1 cellular context compared by ENCODE assay signal in the genomic region with DNA sequence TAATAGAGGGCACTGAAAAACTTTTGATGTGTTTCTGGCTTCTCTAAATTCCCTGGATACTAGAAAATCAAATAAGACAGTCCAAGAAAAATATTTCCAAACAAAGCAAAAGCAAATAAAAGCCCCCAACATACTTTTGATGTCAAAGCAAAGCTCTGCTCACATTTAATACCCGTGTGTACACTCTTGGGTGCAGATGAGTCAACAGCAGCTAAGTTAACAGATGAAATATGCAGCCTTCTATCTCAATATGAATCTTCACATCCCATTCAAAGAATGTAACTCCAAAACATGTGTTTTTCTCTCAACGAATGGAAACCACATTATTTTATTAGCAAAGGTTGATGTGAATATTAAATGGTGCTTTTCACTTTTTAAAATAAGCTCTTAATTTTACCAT.
A peak's percentile ranks its signal among the peaks of the same experiment; 100 is the strongest.
TF ChIP-seq lines count a peak whose summit lies in the region.

No MANE protein-coding gene starts in this region.

TF ChIP-seq in HepG2, 621 proteins besides CTCF, POLR2A, EP300 and RAD21 (continued from another document and continues in another):
- TF ChIP-seq, protein P1, sequence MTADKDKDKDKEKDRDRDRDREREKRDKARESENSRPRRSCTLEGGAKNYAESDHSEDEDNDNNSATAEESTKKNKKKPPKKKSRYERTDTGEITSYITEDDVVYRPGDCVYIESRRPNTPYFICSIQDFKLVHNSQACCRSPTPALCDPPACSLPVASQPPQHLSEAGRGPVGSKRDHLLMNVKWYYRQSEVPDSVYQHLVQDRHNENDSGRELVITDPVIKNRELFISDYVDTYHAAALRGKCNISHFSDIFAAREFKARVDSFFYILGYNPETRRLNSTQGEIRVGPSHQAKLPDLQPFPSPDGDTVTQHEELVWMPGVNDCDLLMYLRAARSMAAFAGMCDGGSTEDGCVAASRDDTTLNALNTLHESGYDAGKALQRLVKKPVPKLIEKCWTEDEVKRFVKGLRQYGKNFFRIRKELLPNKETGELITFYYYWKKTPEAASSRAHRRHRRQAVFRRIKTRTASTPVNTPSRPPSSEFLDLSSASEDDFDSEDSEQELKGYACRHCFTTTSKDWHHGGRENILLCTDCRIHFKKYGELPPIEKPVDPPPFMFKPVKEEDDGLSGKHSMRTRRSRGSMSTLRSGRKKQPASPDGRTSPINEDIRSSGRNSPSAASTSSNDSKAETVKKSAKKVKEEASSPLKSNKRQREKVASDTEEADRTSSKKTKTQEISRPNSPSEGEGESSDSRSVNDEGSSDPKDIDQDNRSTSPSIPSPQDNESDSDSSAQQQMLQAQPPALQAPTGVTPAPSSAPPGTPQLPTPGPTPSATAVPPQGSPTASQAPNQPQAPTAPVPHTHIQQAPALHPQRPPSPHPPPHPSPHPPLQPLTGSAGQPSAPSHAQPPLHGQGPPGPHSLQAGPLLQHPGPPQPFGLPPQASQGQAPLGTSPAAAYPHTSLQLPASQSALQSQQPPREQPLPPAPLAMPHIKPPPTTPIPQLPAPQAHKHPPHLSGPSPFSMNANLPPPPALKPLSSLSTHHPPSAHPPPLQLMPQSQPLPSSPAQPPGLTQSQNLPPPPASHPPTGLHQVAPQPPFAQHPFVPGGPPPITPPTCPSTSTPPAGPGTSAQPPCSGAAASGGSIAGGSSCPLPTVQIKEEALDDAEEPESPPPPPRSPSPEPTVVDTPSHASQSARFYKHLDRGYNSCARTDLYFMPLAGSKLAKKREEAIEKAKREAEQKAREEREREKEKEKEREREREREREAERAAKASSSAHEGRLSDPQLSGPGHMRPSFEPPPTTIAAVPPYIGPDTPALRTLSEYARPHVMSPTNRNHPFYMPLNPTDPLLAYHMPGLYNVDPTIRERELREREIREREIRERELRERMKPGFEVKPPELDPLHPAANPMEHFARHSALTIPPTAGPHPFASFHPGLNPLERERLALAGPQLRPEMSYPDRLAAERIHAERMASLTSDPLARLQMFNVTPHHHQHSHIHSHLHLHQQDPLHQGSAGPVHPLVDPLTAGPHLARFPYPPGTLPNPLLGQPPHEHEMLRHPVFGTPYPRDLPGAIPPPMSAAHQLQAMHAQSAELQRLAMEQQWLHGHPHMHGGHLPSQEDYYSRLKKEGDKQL (CRISPR knock-in tag; IDR thresholded peaks at IDR 0.05; ENCODE audit: low read depth): peak; percentile 59; the same call in 1 of the 2 replicates
- TF ChIP-seq BCL6 (CRISPR knock-in tag; IDR thresholded peaks at IDR 0.05) (peak; percentile 91), SAP130 (CRISPR knock-in tag; IDR thresholded peaks at IDR 0.05; ENCODE audit: low read depth) (0 out of 2 replicates have a peak, but pooled peaks have one; percentile 14), ZFYVE20 (CRISPR knock-in tag; IDR thresholded peaks at IDR 0.05; ENCODE audit: borderline replicate concordance, low read depth) (no peak), HMG20A (CRISPR knock-in tag; IDR thresholded peaks at IDR 0.05; ENCODE audit: borderline replicate concordance) (peak; percentile 33; the same call in 1 of the 2 replicates), NCOA2 (CRISPR knock-in tag; IDR thresholded peaks at IDR 0.05) (peak; percentile 71; the same call in 1 of the 2 replicates), HMG20B (CRISPR knock-in tag; conservative IDR thresholded peaks at IDR 0.05) (0 out of 2 replicates have a peak, but pooled peaks have one; percentile 53), SOX5 (CRISPR knock-in tag; IDR thresholded peaks at IDR 0.05; ENCODE audit: borderline replicate concordance) (peak; percentile 39; the same call in 1 of the 2 replicates), ZNF180 (CRISPR knock-in tag; IDR thresholded peaks at IDR 0.05; ENCODE audit: borderline replicate concordance, low read depth) (no peak), RARA (CRISPR knock-in tag; IDR thresholded peaks at IDR 0.05) (peak; percentile 24; the same call in 1 of the 2 replicates), TCF7 (IDR thresholded peaks at IDR 0.05; ENCODE audit: low read depth) (peak; percentile 84), TMF1 (CRISPR knock-in tag; IDR thresholded peaks at IDR 0.05; ENCODE audit: low read depth) (no peak), NFIC (IDR thresholded peaks at IDR 0.05; ENCODE audit: low read length) (peak; percentile 43; the same call in 1 of the 2 replicates), FOXA3 (CRISPR knock-in tag; IDR thresholded peaks at IDR 0.05) (peak; percentile 66; the same call in 1 of the 2 replicates), ZZZ3 (CRISPR knock-in tag; IDR thresholded peaks at IDR 0.05; ENCODE audit: borderline replicate concordance) (no peak), CBFB (CRISPR knock-in tag; IDR thresholded peaks at IDR 0.05) (no peak)
- TF ChIP-seq, protein P2, sequence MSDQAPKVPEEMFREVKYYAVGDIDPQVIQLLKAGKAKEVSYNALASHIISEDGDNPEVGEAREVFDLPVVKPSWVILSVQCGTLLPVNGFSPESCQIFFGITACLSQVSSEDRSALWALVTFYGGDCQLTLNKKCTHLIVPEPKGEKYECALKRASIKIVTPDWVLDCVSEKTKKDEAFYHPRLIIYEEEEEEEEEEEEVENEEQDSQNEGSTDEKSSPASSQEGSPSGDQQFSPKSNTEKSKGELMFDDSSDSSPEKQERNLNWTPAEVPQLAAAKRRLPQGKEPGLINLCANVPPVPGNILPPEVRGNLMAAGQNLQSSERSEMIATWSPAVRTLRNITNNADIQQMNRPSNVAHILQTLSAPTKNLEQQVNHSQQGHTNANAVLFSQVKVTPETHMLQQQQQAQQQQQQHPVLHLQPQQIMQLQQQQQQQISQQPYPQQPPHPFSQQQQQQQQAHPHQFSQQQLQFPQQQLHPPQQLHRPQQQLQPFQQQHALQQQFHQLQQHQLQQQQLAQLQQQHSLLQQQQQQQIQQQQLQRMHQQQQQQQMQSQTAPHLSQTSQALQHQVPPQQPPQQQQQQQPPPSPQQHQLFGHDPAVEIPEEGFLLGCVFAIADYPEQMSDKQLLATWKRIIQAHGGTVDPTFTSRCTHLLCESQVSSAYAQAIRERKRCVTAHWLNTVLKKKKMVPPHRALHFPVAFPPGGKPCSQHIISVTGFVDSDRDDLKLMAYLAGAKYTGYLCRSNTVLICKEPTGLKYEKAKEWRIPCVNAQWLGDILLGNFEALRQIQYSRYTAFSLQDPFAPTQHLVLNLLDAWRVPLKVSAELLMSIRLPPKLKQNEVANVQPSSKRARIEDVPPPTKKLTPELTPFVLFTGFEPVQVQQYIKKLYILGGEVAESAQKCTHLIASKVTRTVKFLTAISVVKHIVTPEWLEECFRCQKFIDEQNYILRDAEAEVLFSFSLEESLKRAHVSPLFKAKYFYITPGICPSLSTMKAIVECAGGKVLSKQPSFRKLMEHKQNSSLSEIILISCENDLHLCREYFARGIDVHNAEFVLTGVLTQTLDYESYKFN (CRISPR knock-in tag; conservative IDR thresholded peaks at IDR 0.05): 0 out of 2 replicates have a peak, but pooled peaks have one; percentile 23
- TF ChIP-seq, protein P3, sequence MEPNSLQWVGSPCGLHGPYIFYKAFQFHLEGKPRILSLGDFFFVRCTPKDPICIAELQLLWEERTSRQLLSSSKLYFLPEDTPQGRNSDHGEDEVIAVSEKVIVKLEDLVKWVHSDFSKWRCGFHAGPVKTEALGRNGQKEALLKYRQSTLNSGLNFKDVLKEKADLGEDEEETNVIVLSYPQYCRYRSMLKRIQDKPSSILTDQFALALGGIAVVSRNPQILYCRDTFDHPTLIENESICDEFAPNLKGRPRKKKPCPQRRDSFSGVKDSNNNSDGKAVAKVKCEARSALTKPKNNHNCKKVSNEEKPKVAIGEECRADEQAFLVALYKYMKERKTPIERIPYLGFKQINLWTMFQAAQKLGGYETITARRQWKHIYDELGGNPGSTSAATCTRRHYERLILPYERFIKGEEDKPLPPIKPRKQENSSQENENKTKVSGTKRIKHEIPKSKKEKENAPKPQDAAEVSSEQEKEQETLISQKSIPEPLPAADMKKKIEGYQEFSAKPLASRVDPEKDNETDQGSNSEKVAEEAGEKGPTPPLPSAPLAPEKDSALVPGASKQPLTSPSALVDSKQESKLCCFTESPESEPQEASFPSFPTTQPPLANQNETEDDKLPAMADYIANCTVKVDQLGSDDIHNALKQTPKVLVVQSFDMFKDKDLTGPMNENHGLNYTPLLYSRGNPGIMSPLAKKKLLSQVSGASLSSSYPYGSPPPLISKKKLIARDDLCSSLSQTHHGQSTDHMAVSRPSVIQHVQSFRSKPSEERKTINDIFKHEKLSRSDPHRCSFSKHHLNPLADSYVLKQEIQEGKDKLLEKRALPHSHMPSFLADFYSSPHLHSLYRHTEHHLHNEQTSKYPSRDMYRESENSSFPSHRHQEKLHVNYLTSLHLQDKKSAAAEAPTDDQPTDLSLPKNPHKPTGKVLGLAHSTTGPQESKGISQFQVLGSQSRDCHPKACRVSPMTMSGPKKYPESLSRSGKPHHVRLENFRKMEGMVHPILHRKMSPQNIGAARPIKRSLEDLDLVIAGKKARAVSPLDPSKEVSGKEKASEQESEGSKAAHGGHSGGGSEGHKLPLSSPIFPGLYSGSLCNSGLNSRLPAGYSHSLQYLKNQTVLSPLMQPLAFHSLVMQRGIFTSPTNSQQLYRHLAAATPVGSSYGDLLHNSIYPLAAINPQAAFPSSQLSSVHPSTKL (CRISPR knock-in tag; IDR thresholded peaks at IDR 0.05): peak; percentile 65
- TF ChIP-seq, protein P4, sequence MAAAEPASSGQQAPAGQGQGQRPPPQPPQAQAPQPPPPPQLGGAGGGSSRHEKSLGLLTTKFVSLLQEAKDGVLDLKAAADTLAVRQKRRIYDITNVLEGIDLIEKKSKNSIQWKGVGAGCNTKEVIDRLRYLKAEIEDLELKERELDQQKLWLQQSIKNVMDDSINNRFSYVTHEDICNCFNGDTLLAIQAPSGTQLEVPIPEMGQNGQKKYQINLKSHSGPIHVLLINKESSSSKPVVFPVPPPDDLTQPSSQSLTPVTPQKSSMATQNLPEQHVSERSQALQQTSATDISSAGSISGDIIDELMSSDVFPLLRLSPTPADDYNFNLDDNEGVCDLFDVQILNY (CRISPR knock-in tag; conservative IDR thresholded peaks at IDR 0.05): no peak
- TF ChIP-seq, protein P5, sequence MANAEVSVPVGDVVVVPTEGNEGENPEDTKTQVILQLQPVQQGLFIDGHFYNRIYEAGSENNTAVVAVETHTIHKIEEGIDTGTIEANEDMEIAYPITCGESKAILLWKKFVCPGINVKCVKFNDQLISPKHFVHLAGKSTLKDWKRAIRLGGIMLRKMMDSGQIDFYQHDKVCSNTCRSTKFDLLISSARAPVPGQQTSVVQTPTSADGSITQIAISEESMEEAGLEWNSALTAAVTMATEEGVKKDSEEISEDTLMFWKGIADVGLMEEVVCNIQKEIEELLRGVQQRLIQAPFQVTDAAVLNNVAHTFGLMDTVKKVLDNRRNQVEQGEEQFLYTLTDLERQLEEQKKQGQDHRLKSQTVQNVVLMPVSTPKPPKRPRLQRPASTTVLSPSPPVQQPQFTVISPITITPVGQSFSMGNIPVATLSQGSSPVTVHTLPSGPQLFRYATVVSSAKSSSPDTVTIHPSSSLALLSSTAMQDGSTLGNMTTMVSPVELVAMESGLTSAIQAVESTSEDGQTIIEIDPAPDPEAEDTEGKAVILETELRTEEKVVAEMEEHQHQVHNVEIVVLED (CRISPR knock-in tag; IDR thresholded peaks at IDR 0.05; ENCODE audit: borderline replicate concordance): no peak
- TF ChIP-seq, protein P6, sequence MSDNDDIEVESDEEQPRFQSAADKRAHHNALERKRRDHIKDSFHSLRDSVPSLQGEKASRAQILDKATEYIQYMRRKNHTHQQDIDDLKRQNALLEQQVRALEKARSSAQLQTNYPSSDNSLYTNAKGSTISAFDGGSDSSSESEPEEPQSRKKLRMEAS (IDR thresholded peaks at IDR 0.05): no peak
- TF ChIP-seq, protein P7, sequence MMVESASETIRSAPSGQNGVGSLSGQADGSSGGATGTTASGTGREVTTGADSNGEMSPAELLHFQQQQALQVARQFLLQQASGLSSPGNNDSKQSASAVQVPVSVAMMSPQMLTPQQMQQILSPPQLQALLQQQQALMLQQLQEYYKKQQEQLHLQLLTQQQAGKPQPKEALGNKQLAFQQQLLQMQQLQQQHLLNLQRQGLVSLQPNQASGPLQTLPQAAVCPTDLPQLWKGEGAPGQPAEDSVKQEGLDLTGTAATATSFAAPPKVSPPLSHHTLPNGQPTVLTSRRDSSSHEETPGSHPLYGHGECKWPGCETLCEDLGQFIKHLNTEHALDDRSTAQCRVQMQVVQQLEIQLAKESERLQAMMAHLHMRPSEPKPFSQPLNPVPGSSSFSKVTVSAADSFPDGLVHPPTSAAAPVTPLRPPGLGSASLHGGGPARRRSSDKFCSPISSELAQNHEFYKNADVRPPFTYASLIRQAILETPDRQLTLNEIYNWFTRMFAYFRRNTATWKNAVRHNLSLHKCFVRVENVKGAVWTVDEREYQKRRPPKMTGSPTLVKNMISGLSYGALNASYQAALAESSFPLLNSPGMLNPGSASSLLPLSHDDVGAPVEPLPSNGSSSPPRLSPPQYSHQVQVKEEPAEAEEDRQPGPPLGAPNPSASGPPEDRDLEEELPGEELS (CRISPR knock-in tag; IDR thresholded peaks at IDR 0.05): 0 out of 2 replicates have a peak, but pooled peaks have one; percentile 21
- TF ChIP-seq, protein P8, sequence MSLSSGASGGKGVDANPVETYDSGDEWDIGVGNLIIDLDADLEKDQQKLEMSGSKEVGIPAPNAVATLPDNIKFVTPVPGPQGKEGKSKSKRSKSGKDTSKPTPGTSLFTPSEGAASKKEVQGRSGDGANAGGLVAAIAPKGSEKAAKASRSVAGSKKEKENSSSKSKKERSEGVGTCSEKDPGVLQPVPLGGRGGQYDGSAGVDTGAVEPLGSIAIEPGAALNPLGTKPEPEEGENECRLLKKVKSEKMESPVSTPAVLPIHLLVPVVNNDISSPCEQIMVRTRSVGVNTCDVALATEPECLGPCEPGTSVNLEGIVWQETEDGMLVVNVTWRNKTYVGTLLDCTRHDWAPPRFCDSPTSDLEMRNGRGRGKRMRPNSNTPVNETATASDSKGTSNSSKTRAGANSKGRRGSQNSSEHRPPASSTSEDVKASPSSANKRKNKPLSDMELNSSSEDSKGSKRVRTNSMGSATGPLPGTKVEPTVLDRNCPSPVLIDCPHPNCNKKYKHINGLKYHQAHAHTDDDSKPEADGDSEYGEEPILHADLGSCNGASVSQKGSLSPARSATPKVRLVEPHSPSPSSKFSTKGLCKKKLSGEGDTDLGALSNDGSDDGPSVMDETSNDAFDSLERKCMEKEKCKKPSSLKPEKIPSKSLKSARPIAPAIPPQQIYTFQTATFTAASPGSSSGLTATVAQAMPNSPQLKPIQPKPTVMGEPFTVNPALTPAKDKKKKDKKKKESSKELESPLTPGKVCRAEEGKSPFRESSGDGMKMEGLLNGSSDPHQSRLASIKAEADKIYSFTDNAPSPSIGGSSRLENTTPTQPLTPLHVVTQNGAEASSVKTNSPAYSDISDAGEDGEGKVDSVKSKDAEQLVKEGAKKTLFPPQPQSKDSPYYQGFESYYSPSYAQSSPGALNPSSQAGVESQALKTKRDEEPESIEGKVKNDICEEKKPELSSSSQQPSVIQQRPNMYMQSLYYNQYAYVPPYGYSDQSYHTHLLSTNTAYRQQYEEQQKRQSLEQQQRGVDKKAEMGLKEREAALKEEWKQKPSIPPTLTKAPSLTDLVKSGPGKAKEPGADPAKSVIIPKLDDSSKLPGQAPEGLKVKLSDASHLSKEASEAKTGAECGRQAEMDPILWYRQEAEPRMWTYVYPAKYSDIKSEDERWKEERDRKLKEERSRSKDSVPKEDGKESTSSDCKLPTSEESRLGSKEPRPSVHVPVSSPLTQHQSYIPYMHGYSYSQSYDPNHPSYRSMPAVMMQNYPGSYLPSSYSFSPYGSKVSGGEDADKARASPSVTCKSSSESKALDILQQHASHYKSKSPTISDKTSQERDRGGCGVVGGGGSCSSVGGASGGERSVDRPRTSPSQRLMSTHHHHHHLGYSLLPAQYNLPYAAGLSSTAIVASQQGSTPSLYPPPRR (CRISPR knock-in tag; IDR thresholded peaks at IDR 0.05; ENCODE audit: borderline replicate concordance): no peak
